21 cellular contexts compared by ENCODE assay signal in genomic region chr12:52200783-52201519, GRCh38. TPM values are rescaled to one million over a fixed set of nuclear protein-coding genes. Genes with fewer than 3 reads are reported as not detected.
DNase-seq lines count a peak whose midpoint lies in the region; ATAC-seq and TF ChIP-seq lines count a peak whose summit lies in the region.
"Had no signal": no experiment of that assay in that cellular context is flagged by ENCODE, and none has a peak within 500 bp of the region (broad histone marks: within the 10 kb centered on the region; RNA-seq: fewer than 3 reads in every experiment).

No MANE protein-coding gene starts in this region.

- intact Hi-C loops in left cardiac atrium (cut with DNase I) = no loop called here
- intact Hi-C loops in Right ventricle myocardium inferior (cut with DNase I) = no loop called here
- intact Hi-C loops in aorta (cut with DNase I) = no loop called here

- H3K27ac Mint-ChIP-seq in WTC11 = no peak overlapping the region
- H3K27ac Mint-ChIP-seq: activated naive CD8-positive, alpha-beta T cell treated with anti-CD3 and anti-CD28 coated beads for 36 hours; CD4-positive, alpha-beta T cell had no signal

- WGBS in mesendoderm (ENCODE audit: extremely low coverage, insufficient coverage, low lambda C conversion rate) = no CpG with 5 or more reads among the region's 16 CpGs
- WGBS in aorta, 2 donors = 92 to 93% methylated on average over 16 of the region's 16 CpGs

- H3K27me3 Mint-ChIP-seq in WTC11 (ENCODE audit: low read depth) = no peaks in the 10 kb centered on the region

- no peaks in the 10 kb centered on the region for H3K36me3 Mint-ChIP-seq in WTC11
- H3K36me3 Mint-ChIP-seq: activated naive CD8-positive, alpha-beta T cell treated with anti-CD3 and anti-CD28 coated beads for 36 hours had no signal

- no peaks in the 10 kb centered on the region for H3K79me2 ChIP-seq in mesendoderm (ENCODE audit: control insufficient read depth, insufficient read depth, low read length)
- H3K79me2 ChIP-seq: hepatocyte had no signal

- no peak overlapping the region for H3K18ac ChIP-seq in mesendoderm (ENCODE audit: low read length)

- no peaks in the 10 kb centered on the region for H3K9me3 ChIP-seq in aorta (ENCODE audit: control insufficient read depth, low read length)
- H3K9me3 ChIP-seq: neutrophil, spleen had no signal

- H3K4me3 Mint-ChIP-seq in WTC11 = no peak overlapping the region
- H3K4me3 Mint-ChIP-seq: activated naive CD8-positive, alpha-beta T cell treated with anti-CD3 and anti-CD28 coated beads for 36 hours; CD4-positive, alpha-beta T cell had no signal

- POLR2A ChIA-PET in WTC11 (lab: Charles Lee) = no interaction called here

- H3K4me3 ChIP-seq in mesendoderm (ENCODE audit: low read length) (no peak overlapping the region), aorta (ENCODE audit: low read length in 2 of 2) (no peak overlapping the region)
- H3K4me3 ChIP-seq: hepatocyte, spleen had no signal

- CTCF ChIA-PET in WTC11 (lab: Charles Lee) = interaction anchor here (1.0 to 2.0 kb wide), 16 partner anchors 9 to 181 kb away, joined by 3 to 9 read pairs (median 6); no protein-coding TSS in a partner anchor

- H3K27me3 ChIP-seq in mesendoderm (ENCODE audit: insufficient read depth, low read length, poor library complexity) = no peaks in the 10 kb centered on the region
- H3K27me3 ChIP-seq in aorta (ENCODE audit: control insufficient read depth in 1 of 2, insufficient read depth in 2 of 2, low read length in 1 of 2) = no peaks in the 10 kb centered on the region
- H3K27me3 ChIP-seq: hepatocyte, neutrophil had no signal

- ATAC-seq in left cardiac atrium (no peak), Right ventricle myocardium inferior (no peak), WTC11 (0 out of 2 replicates have a peak, but pooled peaks have one; percentile 20), aorta (ENCODE audit: low FRiP score) (no peak), HG03460 (IDR thresholded peaks at IDR 0.05; ENCODE audit: unreplicated experiment) (no peak), GM18502 (IDR thresholded peaks at IDR 0.05; ENCODE audit: poor library complexity, unreplicated experiment) (no peak)

- TF ChIP-seq CTCF in WTC11 (IDR thresholded peaks at IDR 0.05) = no peak

- H3K4ac ChIP-seq in mesendoderm (ENCODE audit: low read depth, low read length) = no peak overlapping the region

- H4K8ac ChIP-seq in mesendoderm (ENCODE audit: low read depth, low read length) = no peak overlapping the region

- H2BK5ac ChIP-seq in mesendoderm (ENCODE audit: low read length) = no peak overlapping the region

- no peak overlapping the region for H4K5ac ChIP-seq in mesendoderm (ENCODE audit: low read length)

- H3K56ac ChIP-seq in mesendoderm (ENCODE audit: low read length) = peak overlapping the region; percentile 67

- no peaks in the 10 kb centered on the region for H3K9me3 Mint-ChIP-seq in WTC11
- H3K9me3 Mint-ChIP-seq: activated naive CD8-positive, alpha-beta T cell treated with anti-CD3 and anti-CD28 coated beads for 36 hours; CD4-positive, alpha-beta T cell had no signal

- no peak overlapping the region for H3K4me2 ChIP-seq in mesendoderm (ENCODE audit: low read length)
- H3K4me2 ChIP-seq: hepatocyte had no signal

- H3K79me1 ChIP-seq in mesendoderm (ENCODE audit: low read length) = no peaks in the 10 kb centered on the region

- H3K27ac ChIP-seq in mesendoderm (ENCODE audit: low read depth, low read length) = no peak overlapping the region
- no peak overlapping the region for H3K27ac ChIP-seq in aorta (ENCODE audit: low read depth in 1 of 2, low read length in 2 of 2)
- H3K27ac ChIP-seq: hepatocyte had no signal

- H3K9ac ChIP-seq in mesendoderm (ENCODE audit: low read length) = no peak overlapping the region

- H3K36me3 ChIP-seq in mesendoderm (ENCODE audit: control insufficient read depth, insufficient read depth, low read length) = no peaks in the 10 kb centered on the region
- no peaks in the 10 kb centered on the region for H3K36me3 ChIP-seq in aorta (ENCODE audit: control insufficient read depth in 1 of 2, insufficient read depth in 2 of 2, low read length in 1 of 2)
- H3K36me3 ChIP-seq: neutrophil, spleen had no signal

- peaks cover 27% of the 10 kb centered on the region for H3K4me1 Mint-ChIP-seq in WTC11

- no peak overlapping the region for H2BK15ac ChIP-seq in mesendoderm (replicated peaks; ENCODE audit: low read depth)

- peak; percentile 4 for DNase-seq in left cardiac atrium
- DNase-seq in Right ventricle myocardium inferior (ENCODE audit: missing footprints) = no peak
- DNase-seq in WTC11 (ENCODE audit: low spot score) = no peak
- no peak for DNase-seq in mesendoderm
- DNase-seq in aorta = peak; percentile 31 to 48
- DNase-seq in globus pallidus (ENCODE audit: low spot score) = no peak
- DNase-seq: activated CD4-positive, CD25-positive, alpha-beta regulatory T cell treated with anti-CD3 and anti-CD28 coated beads, Interleukin-2, amount 50 U/mL, for 72 hours; activated naive CD8-positive, alpha-beta T cell treated with anti-CD3 and anti-CD28 coated beads for 36 hours; CD4-positive, alpha-beta T cell; DND-41; Karpas-422; NCI-H1092 treated with DMSO at 0.1 percent for 48 hours; NCI-H774; stimulated activated CD4-positive, alpha-beta T cell treated with anti-CD3 and anti-CD28 coated beads, Interleukin-4, amount 100 ng/mL, for 4 hours had no signal

- H2AK5ac ChIP-seq in mesendoderm (ENCODE audit: low read length) = no peak overlapping the region

- no peak overlapping the region for H2BK120ac ChIP-seq in mesendoderm (ENCODE audit: low read depth, low read length)

- H3K23ac ChIP-seq in mesendoderm (ENCODE audit: low read length) = no peak overlapping the region

- H3K4me1 ChIP-seq in mesendoderm (ENCODE audit: control insufficient read depth, low read depth, low read length) (peaks cover 4% of the 10 kb centered on the region), aorta (ENCODE audit: control insufficient read depth in 1 of 2, insufficient read depth in 2 of 2, low read length in 2 of 2) (no peaks in the 10 kb centered on the region)

TF ChIP-seq in WTC11, 78 proteins besides CTCF, POLR2A, EP300 and RAD21:
- no peak for TF ChIP-seq TP53 (CRISPR knock-in tag; IDR thresholded peaks at IDR 0.05)
- TF ChIP-seq, protein P1, sequence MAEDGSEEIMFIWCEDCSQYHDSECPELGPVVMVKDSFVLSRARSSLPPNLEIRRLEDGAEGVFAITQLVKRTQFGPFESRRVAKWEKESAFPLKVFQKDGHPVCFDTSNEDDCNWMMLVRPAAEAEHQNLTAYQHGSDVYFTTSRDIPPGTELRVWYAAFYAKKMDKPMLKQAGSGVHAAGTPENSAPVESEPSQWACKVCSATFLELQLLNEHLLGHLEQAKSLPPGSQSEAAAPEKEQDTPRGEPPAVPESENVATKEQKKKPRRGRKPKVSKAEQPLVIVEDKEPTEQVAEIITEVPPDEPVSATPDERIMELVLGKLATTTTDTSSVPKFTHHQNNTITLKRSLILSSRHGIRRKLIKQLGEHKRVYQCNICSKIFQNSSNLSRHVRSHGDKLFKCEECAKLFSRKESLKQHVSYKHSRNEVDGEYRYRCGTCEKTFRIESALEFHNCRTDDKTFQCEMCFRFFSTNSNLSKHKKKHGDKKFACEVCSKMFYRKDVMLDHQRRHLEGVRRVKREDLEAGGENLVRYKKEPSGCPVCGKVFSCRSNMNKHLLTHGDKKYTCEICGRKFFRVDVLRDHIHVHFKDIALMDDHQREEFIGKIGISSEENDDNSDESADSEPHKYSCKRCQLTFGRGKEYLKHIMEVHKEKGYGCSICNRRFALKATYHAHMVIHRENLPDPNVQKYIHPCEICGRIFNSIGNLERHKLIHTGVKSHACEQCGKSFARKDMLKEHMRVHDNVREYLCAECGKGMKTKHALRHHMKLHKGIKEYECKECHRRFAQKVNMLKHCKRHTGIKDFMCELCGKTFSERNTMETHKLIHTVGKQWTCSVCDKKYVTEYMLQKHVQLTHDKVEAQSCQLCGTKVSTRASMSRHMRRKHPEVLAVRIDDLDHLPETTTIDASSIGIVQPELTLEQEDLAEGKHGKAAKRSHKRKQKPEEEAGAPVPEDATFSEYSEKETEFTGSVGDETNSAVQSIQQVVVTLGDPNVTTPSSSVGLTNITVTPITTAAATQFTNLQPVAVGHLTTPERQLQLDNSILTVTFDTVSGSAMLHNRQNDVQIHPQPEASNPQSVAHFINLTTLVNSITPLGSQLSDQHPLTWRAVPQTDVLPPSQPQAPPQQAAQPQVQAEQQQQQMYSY (CRISPR knock-in tag; IDR thresholded peaks at IDR 0.05) = peak; percentile 69
TF ChIP-seq in WTC11: peak in this region for 1.

RNA-seq across cellular contexts. Expression of gene KRT80, which starts 9.1 kb away (rescaled TPM):
- total RNA-seq in left cardiac atrium (under 1 TPM in 1 of 2 donors, not detected in 1; 0.44 TPM), Right ventricle myocardium inferior (not detected), WTC11 (2021) (0.09 to 0.11 TPM (median 0.11 TPM) in 3 replicates), aorta (under 1 TPM; 0.12 to 0.71 TPM)
- 0.21 TPM for polyA plus RNA-seq in mesendoderm (2013, experiment 1 of 2)
- 0.24 TPM for polyA plus RNA-seq in mesendoderm (2013, experiment 2 of 2)
- polyA plus RNA-seq in aorta = under 1 TPM in 1 of 2 donors, not detected in 1; 0.20 TPM
- total RNA-seq: activated naive CD8-positive, alpha-beta T cell treated with anti-CD3 and anti-CD28 coated beads for 36 hours; CD4-positive, alpha-beta T cell; mesenteric fat pad had no signal

RNA-seq across cellular contexts. Expression of gene KRT7, which starts 32.1 kb away (rescaled TPM):
- 10 to 100 TPM in 1 of 2 donors, 1 to 10 TPM in 1; 1.0 to 34.3 TPM for total RNA-seq in left cardiac atrium
- total RNA-seq in Right ventricle myocardium inferior = not detected
- 10.6 to 11.5 TPM (median 11.4 TPM) in 3 replicates for total RNA-seq in WTC11 (2021)
- 0.83 TPM for polyA plus RNA-seq in mesendoderm (2013, experiment 1 of 2)
- 0.88 TPM for polyA plus RNA-seq in mesendoderm (2013, experiment 2 of 2)
- 10 to 100 TPM in 1 of 2 donors, 1 to 10 TPM in 1; 8.7 to 17.3 TPM for total RNA-seq in aorta
- 100 to 1,000 TPM in 1 of 2 donors, 10 to 100 TPM in 1; 82.6 to 110 TPM for polyA plus RNA-seq in aorta
- total RNA-seq: CD4-positive, alpha-beta T cell; SK-MEL-5 had no signal

Comparison
In these comparisons a context has a peak if more than half of its experiments do, and no peak if none do; other contexts are left out.
1. DNase-seq: peak in left cardiac atrium (single experiment) and aorta (2 of 2); none in Right ventricle myocardium inferior (single experiment), WTC11 (single experiment), mesendoderm (single experiment) and globus pallidus (single experiment).